ENCODE assay signal across 2 cellular contexts in genomic region chr1:115283249-115283648, GRCh38.
TF ChIP-seq lines count a peak whose summit lies in the region.

No MANE protein-coding gene starts in this region.

TF ChIP-seq in liver, 16 proteins besides CTCF, POLR2A, EP300 and RAD21:
- TF ChIP-seq, protein P1, sequence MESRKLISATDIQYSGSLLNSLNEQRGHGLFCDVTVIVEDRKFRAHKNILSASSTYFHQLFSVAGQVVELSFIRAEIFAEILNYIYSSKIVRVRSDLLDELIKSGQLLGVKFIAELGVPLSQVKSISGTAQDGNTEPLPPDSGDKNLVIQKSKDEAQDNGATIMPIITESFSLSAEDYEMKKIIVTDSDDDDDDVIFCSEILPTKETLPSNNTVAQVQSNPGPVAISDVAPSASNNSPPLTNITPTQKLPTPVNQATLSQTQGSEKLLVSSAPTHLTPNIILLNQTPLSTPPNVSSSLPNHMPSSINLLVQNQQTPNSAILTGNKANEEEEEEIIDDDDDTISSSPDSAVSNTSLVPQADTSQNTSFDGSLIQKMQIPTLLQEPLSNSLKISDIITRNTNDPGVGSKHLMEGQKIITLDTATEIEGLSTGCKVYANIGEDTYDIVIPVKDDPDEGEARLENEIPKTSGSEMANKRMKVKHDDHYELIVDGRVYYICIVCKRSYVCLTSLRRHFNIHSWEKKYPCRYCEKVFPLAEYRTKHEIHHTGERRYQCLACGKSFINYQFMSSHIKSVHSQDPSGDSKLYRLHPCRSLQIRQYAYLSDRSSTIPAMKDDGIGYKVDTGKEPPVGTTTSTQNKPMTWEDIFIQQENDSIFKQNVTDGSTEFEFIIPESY (IDR thresholded peaks at IDR 0.05) = no peak
- TF ChIP-seq FOXA2 (IDR thresholded peaks at IDR 0.05) (no peak), ATF3 (IDR thresholded peaks at IDR 0.05) (no peak), SP1 (IDR thresholded peaks at IDR 0.05) (no peak), JUND (IDR thresholded peaks at IDR 0.05) (no peak), HNF4A (conservative IDR thresholded peaks at IDR 0.05) (no peak), YY1 (IDR thresholded peaks at IDR 0.05) (no peak), NR2F2 (IDR thresholded peaks at IDR 0.05) (no peak), MAX (IDR thresholded peaks at IDR 0.05) (no peak), RXRA (IDR thresholded peaks at IDR 0.05) (no peak), GABPA (IDR thresholded peaks at IDR 0.05 in 1 of 2, conservative IDR thresholded peaks at IDR 0.05 in 1 of 2) (no peak), HNF4G (IDR thresholded peaks at IDR 0.05) (no peak), EGR1 (IDR thresholded peaks at IDR 0.05; ENCODE audit: low read depth in 2 of 2) (no peak)

TF ChIP-seq in HepG2, 621 proteins besides CTCF, POLR2A, EP300 and RAD21:
- TF ChIP-seq HMGXB4 (CRISPR knock-in tag; IDR thresholded peaks at IDR 0.05; ENCODE audit: borderline replicate concordance in 1 of 2, low read depth in 1 of 2) (no peak), ZNF841 (CRISPR knock-in tag; IDR thresholded peaks at IDR 0.05; ENCODE audit: borderline replicate concordance) (no peak), HNRNPUL1 (IDR thresholded peaks at IDR 0.05; ENCODE audit: low read depth, low read length) (no peak)
